Comparison of ENCODE assay signal across 9 cellular contexts in genomic region chr17:64073771-64074703, GRCh38. TPM values are rescaled to one million over a fixed set of nuclear protein-coding genes. Genes with fewer than 3 reads are reported as not detected.
DNase-seq lines count a peak whose midpoint lies in the region; ATAC-seq and FAIRE-seq lines count a peak whose summit lies in the region.
"Had no signal": no experiment of that assay in that cellular context is flagged by ENCODE, and none has a peak within 500 bp of the region (broad histone marks: within the 10 kb centered on the region; RNA-seq: fewer than 3 reads in every experiment).

No MANE protein-coding gene starts in this region.

- peaks cover 72% of the 10 kb centered on the region for H3K36me3 Mint-ChIP-seq in stimulated activated naive CD8-positive, alpha-beta T cell treated with anti-CD3 and anti-CD28 coated beads, Interleukin-15, Interleukin-2, amounts not matched to agents 100 ng/mL and 50 ng/mL, for 24 hours (ENCODE audit: low read depth)
- peaks cover 17 to 20% of the 10 kb centered on the region in 2 donors for H3K36me3 Mint-ChIP-seq in naive B cell

- H3K4me1 Mint-ChIP-seq in stimulated activated naive CD8-positive, alpha-beta T cell treated with anti-CD3 and anti-CD28 coated beads, Interleukin-15, Interleukin-2, amounts not matched to agents 100 ng/mL and 50 ng/mL, for 24 hours (ENCODE audit: low read depth) = peaks cover 29% of the 10 kb centered on the region
- peaks cover 18% of the 10 kb centered on the region for H3K4me1 Mint-ChIP-seq in stimulated activated naive CD8-positive, alpha-beta T cell treated with anti-CD3 and anti-CD28 coated beads, Interleukin-15, amount 100 ng/mL, for 72 hours
- H3K4me1 Mint-ChIP-seq in naive B cell = peaks cover 16 to 28% (median 27%) of the 10 kb centered on the region in 3 donors

- peaks cover 5% of the 10 kb centered on the region for H3K9me3 Mint-ChIP-seq in stimulated activated naive CD8-positive, alpha-beta T cell treated with anti-CD3 and anti-CD28 coated beads, Interleukin-15, Interleukin-2, amounts not matched to agents 100 ng/mL and 50 ng/mL, for 24 hours
- peaks cover 7 to 14% of the 10 kb centered on the region in 2 donors for H3K9me3 Mint-ChIP-seq in stimulated activated naive CD8-positive, alpha-beta T cell treated with anti-CD3 and anti-CD28 coated beads, Interleukin-15, amount 100 ng/mL, for 72 hours
- H3K9me3 Mint-ChIP-seq in naive B cell = peaks cover 0 to 13% (median 7%) of the 10 kb centered on the region in 7 donors

- no peaks in the 10 kb centered on the region for H3K27me3 Mint-ChIP-seq in stimulated activated naive CD8-positive, alpha-beta T cell treated with anti-CD3 and anti-CD28 coated beads, Interleukin-15, Interleukin-2, amounts not matched to agents 100 ng/mL and 50 ng/mL, for 24 hours
- H3K27me3 Mint-ChIP-seq in stimulated activated naive CD8-positive, alpha-beta T cell treated with anti-CD3 and anti-CD28 coated beads, Interleukin-15, amount 100 ng/mL, for 72 hours = no peaks in the 10 kb centered on the region
- H3K27me3 Mint-ChIP-seq in naive B cell = no peaks in the 10 kb centered on the region

- H3K27ac Mint-ChIP-seq in stimulated activated naive CD8-positive, alpha-beta T cell treated with anti-CD3 and anti-CD28 coated beads, Interleukin-15, Interleukin-2, amounts not matched to agents 100 ng/mL and 50 ng/mL, for 24 hours = peak overlapping the region; percentile 36
- no peak overlapping the region for H3K27ac Mint-ChIP-seq in stimulated activated naive CD8-positive, alpha-beta T cell treated with anti-CD3 and anti-CD28 coated beads, Interleukin-15, amount 100 ng/mL, for 72 hours
- peak overlapping the region in 1 of 6 donors; percentile 17 for H3K27ac Mint-ChIP-seq in naive B cell

- no peak for ATAC-seq in stimulated activated naive CD8-positive, alpha-beta T cell treated with anti-CD3 and anti-CD28 coated beads, Interleukin-15, amount 100 ng/mL, for 72 hours
- ATAC-seq in HG03280 (IDR thresholded peaks at IDR 0.05; ENCODE audit: unreplicated experiment) (peak; percentile 70), naive B cell (ENCODE audit: low read depth in 2 of 2) (peak; percentile 96 to 97)

- no peak overlapping the region for H3K4me3 Mint-ChIP-seq in stimulated activated naive CD8-positive, alpha-beta T cell treated with anti-CD3 and anti-CD28 coated beads, Interleukin-15, Interleukin-2, amounts not matched to agents 100 ng/mL and 50 ng/mL, for 24 hours
- H3K4me3 Mint-ChIP-seq in stimulated activated naive CD8-positive, alpha-beta T cell treated with anti-CD3 and anti-CD28 coated beads, Interleukin-15, amount 100 ng/mL, for 72 hours = no peak overlapping the region
- H3K4me3 Mint-ChIP-seq in naive B cell = peak overlapping the region in 4 of 8 donors; percentile 1 to 67 (median 40)

- no peak for FAIRE-seq in urothelium cell line (lab: Jason Lieb, UNC)

- no peak for DNase-seq in stimulated activated naive CD8-positive, alpha-beta T cell treated with anti-CD3 and anti-CD28 coated beads, Interleukin-15, amount 100 ng/mL, for 72 hours
- peak; percentile 82 for DNase-seq in RPMI8226
- peak; percentile 54 for DNase-seq in naive B cell
- DNase-seq in urothelium cell line (ENCODE audit: low spot score) = no peak
- no peak for DNase-seq in DMS114 treated with DMSO at 0.1 percent for 48 hours (lab: John Stamatoyannopoulos, UW; ENCODE audit: unreplicated experiment)
- no peak for DNase-seq in HPDE6-E6E7 (ENCODE audit: extremely low spot score)
- DNase-seq: DND-41 had no signal

RNA-seq across cellular contexts. Expression of gene ICAM2, which starts 53.6 kb away (rescaled TPM):
- polyA plus RNA-seq in naive B cell (ENCODE audit: low read depth in 6 of 6) = 100 to 1,000 TPM; 214 to 346 (median 290) TPM

RNA-seq across cellular contexts. Expression of gene ERN1, which starts 55.9 kb away (rescaled TPM):
- polyA plus RNA-seq in naive B cell (ENCODE audit: low read depth in 6 of 6) = 1 to 10 TPM; 2.2 to 5.1 (median 4.2) TPM

Comparison
In these comparisons a context has a peak if more than half of its experiments do, and no peak if none do; other contexts are left out.
1. DNase-seq: peak in RPMI8226 (single experiment) and naive B cell (single experiment); none in stimulated activated naive CD8-positive, alpha-beta T cell treated with anti-CD3 and anti-CD28 coated beads, Interleukin-15, amount 100 ng/mL, for 72 hours (0 of 2), urothelium cell line (single experiment), DMS114 treated with DMSO at 0.1 percent for 48 hours (single experiment) and HPDE6-E6E7 (single experiment).